24 cellular contexts compared by ENCODE assay signal in the genomic region with DNA sequence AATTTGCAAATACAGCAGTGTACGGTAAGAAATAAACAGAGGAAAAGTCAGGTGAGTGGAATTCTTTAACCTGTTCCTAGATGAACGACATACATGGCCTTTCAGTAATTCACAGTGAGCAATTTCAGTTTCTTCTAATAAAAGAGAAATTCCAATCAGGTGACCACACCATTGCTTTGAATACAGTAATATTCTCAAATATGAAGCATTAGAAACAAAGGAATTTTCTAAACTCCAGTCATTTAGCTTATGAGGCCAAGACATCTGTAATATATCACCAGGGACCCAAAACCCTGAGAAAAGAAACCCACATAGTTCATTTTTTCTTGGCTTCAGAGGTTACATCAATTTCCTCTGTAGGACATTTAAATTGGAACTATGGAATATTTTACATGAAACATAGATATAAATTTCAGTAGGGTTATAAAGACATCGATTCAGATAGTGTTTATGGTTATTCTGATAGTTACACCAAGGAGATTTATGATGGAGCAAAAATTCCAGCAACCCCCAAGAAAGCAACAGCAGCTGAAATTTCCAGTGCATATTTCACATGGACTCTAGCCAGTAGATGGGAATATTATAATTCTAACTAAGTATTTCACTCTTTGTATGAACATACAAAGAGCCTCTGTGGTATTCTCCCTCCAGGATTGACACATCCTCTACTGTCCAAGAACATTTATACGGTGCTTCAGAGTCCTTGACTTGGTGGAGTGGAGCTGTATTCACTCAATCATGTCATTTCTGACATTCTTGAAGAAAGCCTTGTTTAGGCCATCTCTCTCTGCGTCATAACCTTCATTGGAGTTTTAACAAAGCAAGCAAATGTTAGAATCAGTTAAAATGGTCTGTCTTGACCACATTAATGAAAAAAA.
DNase-seq lines count a peak whose midpoint lies in the region; ATAC-seq, FAIRE-seq and TF ChIP-seq lines count a peak whose summit lies in the region.
"Had no signal": no experiment of that assay in that cellular context is flagged by ENCODE, and none has a peak within 500 bp of the region (broad histone marks: within the 10 kb centered on the region; RNA-seq: fewer than 3 reads in every experiment).

No MANE protein-coding gene starts in this region.

- no peak overlapping the region for H3K27ac ChIP-seq in HepG2 (ENCODE audit: extremely low read length, insufficient read depth, low read length)
- H3K27ac ChIP-seq in right lobe of liver, result peak overlapping the region in 1 of 3 donors; percentile 2
- no peak overlapping the region for H3K27ac ChIP-seq in testis
- no peak overlapping the region for H3K27ac ChIP-seq in caudate nucleus (ENCODE audit: low read depth, low read length)
- H3K27ac ChIP-seq: HL-60, thyroid gland had no signal

- ATAC-seq in HepG2, result no peak
- ATAC-seq in right lobe of liver, result no peak
- no peak for ATAC-seq in GM19455 (IDR thresholded peaks at IDR 0.05; ENCODE audit: unreplicated experiment)
- ATAC-seq: activated CD4-positive, alpha-beta T cell treated with anti-CD3 and anti-CD28 coated beads for 36 hours; K562; stimulated activated memory B cell treated with anti-CD40 and anti-IgM and Interleukin-4, amounts not matched to agents 10 μg/mL and 1 μg/mL and 100 μg/mL, for 72 hours had no signal

- H4K20me1 ChIP-seq in HepG2 (ENCODE audit: insufficient read depth, low read length), result no peaks in the 10 kb centered on the region

- H3K4me1 ChIP-seq in HepG2 (ENCODE audit: insufficient read depth, low read length) (peaks cover 44% of the 10 kb centered on the region), right lobe of liver (peaks cover 0 to 14% (median 6%) of the 10 kb centered on the region in 4 donors), testis (no peaks in the 10 kb centered on the region)
- H3K4me1 ChIP-seq: thyroid gland had no signal

- H3K27me3 ChIP-seq in HepG2 (ENCODE audit: control insufficient read depth in 1 of 2, insufficient read depth in 2 of 2, low read length in 2 of 2), result no peaks in the 10 kb centered on the region
- no peaks in the 10 kb centered on the region for H3K27me3 ChIP-seq in right lobe of liver
- no peaks in the 10 kb centered on the region for H3K27me3 ChIP-seq in testis
- H3K27me3 ChIP-seq: thyroid gland had no signal

- WGBS in HepG2 (ENCODE audit: low lambda C conversion rate), result 94% methylated on average over 5 of the region's 5 CpGs
- 57% methylated on average over 5 of the region's 5 CpGs for WGBS in right lobe of liver (ENCODE audit: insufficient coverage, low coverage, low lambda C conversion rate, missing lambda C conversion rate)
- 75 to 78% methylated on average over 5 of the region's 5 CpGs for WGBS in testis, 2 donors

- TF ChIP-seq CTCF in HepG2 (CRISPR knock-in tag; IDR thresholded peaks at IDR 0.05), result no peak
- no peak for TF ChIP-seq CTCF in right lobe of liver (IDR thresholded peaks at IDR 0.05)
- no peak for TF ChIP-seq CTCF in testis (IDR thresholded peaks at IDR 0.05)

- H3K36me3 ChIP-seq in HepG2 (replicated peaks in 1 of 2; ENCODE audit: control insufficient read depth in 1 of 2, insufficient read depth in 2 of 2, low read length in 2 of 2) (peaks cover 11 to 48% of the 10 kb centered on the region in 2 experiments), right lobe of liver (no peaks in the 10 kb centered on the region), testis (ENCODE audit: low read depth, missing control alignments) (no peaks in the 10 kb centered on the region)
- H3K36me3 ChIP-seq: thyroid gland had no signal

- no peak overlapping the region for H3K9ac ChIP-seq in HepG2 (ENCODE audit: insufficient read depth, low read depth, low read length)

- H3K79me2 ChIP-seq in HepG2 (ENCODE audit: insufficient read depth, low read length), result peaks cover 25% of the 10 kb centered on the region

- FAIRE-seq in HepG2 (lab: Jason Lieb, UNC), result no peak
- FAIRE-seq: K562 had no signal

- DNase-seq in HepG2 (ENCODE audit: low spot score) (no peak), right lobe of liver (no peak), SK-MEL-5 (ENCODE audit: low read depth, low spot score) (peak; percentile 87), foreskin melanocyte (peak; percentile 66), NCI-H2196 (lab: John Stamatoyannopoulos, UW; ENCODE audit: unreplicated experiment) (no peak), testis (no peak), caudate nucleus (lab: John Stamatoyannopoulos, UW) (no peak)
- DNase-seq: activated CD4-positive, alpha-beta T cell treated with anti-CD3 and anti-CD28 coated beads for 36 hours; amniotic stem cell; CD4-positive, CD25-positive, alpha-beta regulatory T cell; cerebellar nuclear complex; DMS153; hypothalamus; kidney; mesendoderm; NCI-H1092; NCI-H2081; NCI-H526 treated with DMSO at 0.1 percent for 48 hours; OCI-M1; thyroid gland had no signal

- H3K9me3 ChIP-seq in HepG2 (ENCODE audit: low read length) (no peaks in the 10 kb centered on the region), right lobe of liver (no peaks in the 10 kb centered on the region), testis (no peaks in the 10 kb centered on the region)
- H3K9me3 ChIP-seq: thyroid gland had no signal

- no peak for TF ChIP-seq EP300 in HepG2 (IDR thresholded peaks at IDR 0.05; ENCODE audit: low read depth in 2 of 2, low read length in 2 of 2)
- TF ChIP-seq EP300 in HepG2 (CRISPR knock-in tag; IDR thresholded peaks at IDR 0.05; ENCODE audit: borderline replicate concordance), result no peak

- no peak for TF ChIP-seq RAD21 in HepG2 (CRISPR knock-in tag; IDR thresholded peaks at IDR 0.05)

- CTCF ChIA-PET in HepG2 (lab: Yijun Ruan, JAX; ENCODE audit: low intra/inter-chr PET ratio, low total read pairs), result interaction anchor here (1.6 kb wide), 1 partner anchor 153 kb away, joined by 5 read pairs; no protein-coding TSS in a partner anchor

- intact Hi-C loops in HepG2 (cut with micrococcal nuclease; ENCODE audit: unreplicated experiment), result no loop called here
- intact Hi-C loops in right lobe of liver (cut with DNase I), result no loop called here
- intact Hi-C loops in testis (cut with DNase I; ENCODE audit: low total_unique reads), result no loop called here

- H3K4me2 ChIP-seq in HepG2 (ENCODE audit: low read depth, low read length), result no peak overlapping the region

- BruUV-seq in HepG2 (replicated peaks; lab: Mats Ljungman, UMichigan), result TSS peak; percentile 4

- no peak overlapping the region for H2AFZ ChIP-seq in HepG2 (ENCODE audit: low read length)

- H3K4me3 ChIP-seq in HepG2 (replicated peaks in 1 of 3; ENCODE audit: insufficient read depth in 1 of 3, low read depth in 2 of 3, low read length in 3 of 3), result no peak overlapping the region
- H3K4me3 ChIP-seq in right lobe of liver, result no peak overlapping the region
- H3K4me3 ChIP-seq in testis, result no peak overlapping the region
- H3K4me3 ChIP-seq: K562, thyroid gland had no signal

- no peak for TF ChIP-seq POLR2A in HepG2 (IDR thresholded peaks at IDR 0.05; ENCODE audit: insufficient read depth in 1 of 2, low read depth in 2 of 2, low read length in 2 of 2)
- no peak for TF ChIP-seq POLR2A in right lobe of liver (IDR thresholded peaks at IDR 0.05)
- TF ChIP-seq POLR2A in testis (IDR thresholded peaks at IDR 0.05), result no peak

- POLR2A ChIA-PET in HepG2 (lab: Yijun Ruan, JAX), result interaction anchor here (0.7 kb wide), 1 partner anchor 8 kb away, joined by 3 read pairs; no protein-coding TSS in a partner anchor

- in situ Hi-C loops in HepG2 (cut with HindIII; ENCODE audit: extremely low pct_ligation_motif_present, low pct_unique_long_range_greater_than_20kb), result loop anchor here (5.0 to 10.0 kb wide), 2 partner anchors 147 to 220 kb away; no protein-coding TSS in a partner anchor
- in situ Hi-C loops in SK-MEL-5 (cut with HindIII; ENCODE audit: low pct_unique_long_range_greater_than_20kb, low sequenced_read_pairs), result no loop called here

TF ChIP-seq in HepG2, 621 proteins besides CTCF, POLR2A, EP300 and RAD21:
- peak; percentile 68 for TF ChIP-seq RBM22 (optimal IDR thresholded peaks at IDR 0.05; ENCODE audit: low read length)
- TF ChIP-seq LCORL (IDR thresholded peaks at IDR 0.05), result no peak
- 0 out of 2 replicates have a peak, but pooled peaks have one; percentile 21 for TF ChIP-seq LCORL (CRISPR knock-in tag; IDR thresholded peaks at IDR 0.05)
- no peak for TF ChIP-seq NPAS2 (CRISPR knock-in tag; IDR thresholded peaks at IDR 0.05; ENCODE audit: borderline replicate concordance)
- TF ChIP-seq, protein P1, sequence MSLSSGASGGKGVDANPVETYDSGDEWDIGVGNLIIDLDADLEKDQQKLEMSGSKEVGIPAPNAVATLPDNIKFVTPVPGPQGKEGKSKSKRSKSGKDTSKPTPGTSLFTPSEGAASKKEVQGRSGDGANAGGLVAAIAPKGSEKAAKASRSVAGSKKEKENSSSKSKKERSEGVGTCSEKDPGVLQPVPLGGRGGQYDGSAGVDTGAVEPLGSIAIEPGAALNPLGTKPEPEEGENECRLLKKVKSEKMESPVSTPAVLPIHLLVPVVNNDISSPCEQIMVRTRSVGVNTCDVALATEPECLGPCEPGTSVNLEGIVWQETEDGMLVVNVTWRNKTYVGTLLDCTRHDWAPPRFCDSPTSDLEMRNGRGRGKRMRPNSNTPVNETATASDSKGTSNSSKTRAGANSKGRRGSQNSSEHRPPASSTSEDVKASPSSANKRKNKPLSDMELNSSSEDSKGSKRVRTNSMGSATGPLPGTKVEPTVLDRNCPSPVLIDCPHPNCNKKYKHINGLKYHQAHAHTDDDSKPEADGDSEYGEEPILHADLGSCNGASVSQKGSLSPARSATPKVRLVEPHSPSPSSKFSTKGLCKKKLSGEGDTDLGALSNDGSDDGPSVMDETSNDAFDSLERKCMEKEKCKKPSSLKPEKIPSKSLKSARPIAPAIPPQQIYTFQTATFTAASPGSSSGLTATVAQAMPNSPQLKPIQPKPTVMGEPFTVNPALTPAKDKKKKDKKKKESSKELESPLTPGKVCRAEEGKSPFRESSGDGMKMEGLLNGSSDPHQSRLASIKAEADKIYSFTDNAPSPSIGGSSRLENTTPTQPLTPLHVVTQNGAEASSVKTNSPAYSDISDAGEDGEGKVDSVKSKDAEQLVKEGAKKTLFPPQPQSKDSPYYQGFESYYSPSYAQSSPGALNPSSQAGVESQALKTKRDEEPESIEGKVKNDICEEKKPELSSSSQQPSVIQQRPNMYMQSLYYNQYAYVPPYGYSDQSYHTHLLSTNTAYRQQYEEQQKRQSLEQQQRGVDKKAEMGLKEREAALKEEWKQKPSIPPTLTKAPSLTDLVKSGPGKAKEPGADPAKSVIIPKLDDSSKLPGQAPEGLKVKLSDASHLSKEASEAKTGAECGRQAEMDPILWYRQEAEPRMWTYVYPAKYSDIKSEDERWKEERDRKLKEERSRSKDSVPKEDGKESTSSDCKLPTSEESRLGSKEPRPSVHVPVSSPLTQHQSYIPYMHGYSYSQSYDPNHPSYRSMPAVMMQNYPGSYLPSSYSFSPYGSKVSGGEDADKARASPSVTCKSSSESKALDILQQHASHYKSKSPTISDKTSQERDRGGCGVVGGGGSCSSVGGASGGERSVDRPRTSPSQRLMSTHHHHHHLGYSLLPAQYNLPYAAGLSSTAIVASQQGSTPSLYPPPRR (CRISPR knock-in tag; IDR thresholded peaks at IDR 0.05; ENCODE audit: borderline replicate concordance), result no peak
- no peak for TF ChIP-seq HNRNPL (IDR thresholded peaks at IDR 0.05; ENCODE audit: low read depth, low read length)
- TF ChIP-seq ZNF138 (CRISPR knock-in tag; IDR thresholded peaks at IDR 0.05; ENCODE audit: low read depth), result no peak
- no peak for TF ChIP-seq ZSCAN12 (CRISPR knock-in tag; IDR thresholded peaks at IDR 0.05)
- no peak for TF ChIP-seq PRMT3 (CRISPR knock-in tag; IDR thresholded peaks at IDR 0.05; ENCODE audit: borderline replicate concordance, low read depth)
TF ChIP-seq in HepG2: peak in this region for 2.

Comparison
In these comparisons a context has a peak if more than half of its experiments do, and no peak if none do; other contexts are left out.
1. DNase-seq: peak in SK-MEL-5 (single experiment) and foreskin melanocyte (single experiment); none in HepG2 (single experiment), right lobe of liver (0 of 3), NCI-H2196 (single experiment), testis (single experiment) and caudate nucleus (0 of 61).